9 cellular contexts compared by ENCODE assay signal in the genomic region with DNA sequence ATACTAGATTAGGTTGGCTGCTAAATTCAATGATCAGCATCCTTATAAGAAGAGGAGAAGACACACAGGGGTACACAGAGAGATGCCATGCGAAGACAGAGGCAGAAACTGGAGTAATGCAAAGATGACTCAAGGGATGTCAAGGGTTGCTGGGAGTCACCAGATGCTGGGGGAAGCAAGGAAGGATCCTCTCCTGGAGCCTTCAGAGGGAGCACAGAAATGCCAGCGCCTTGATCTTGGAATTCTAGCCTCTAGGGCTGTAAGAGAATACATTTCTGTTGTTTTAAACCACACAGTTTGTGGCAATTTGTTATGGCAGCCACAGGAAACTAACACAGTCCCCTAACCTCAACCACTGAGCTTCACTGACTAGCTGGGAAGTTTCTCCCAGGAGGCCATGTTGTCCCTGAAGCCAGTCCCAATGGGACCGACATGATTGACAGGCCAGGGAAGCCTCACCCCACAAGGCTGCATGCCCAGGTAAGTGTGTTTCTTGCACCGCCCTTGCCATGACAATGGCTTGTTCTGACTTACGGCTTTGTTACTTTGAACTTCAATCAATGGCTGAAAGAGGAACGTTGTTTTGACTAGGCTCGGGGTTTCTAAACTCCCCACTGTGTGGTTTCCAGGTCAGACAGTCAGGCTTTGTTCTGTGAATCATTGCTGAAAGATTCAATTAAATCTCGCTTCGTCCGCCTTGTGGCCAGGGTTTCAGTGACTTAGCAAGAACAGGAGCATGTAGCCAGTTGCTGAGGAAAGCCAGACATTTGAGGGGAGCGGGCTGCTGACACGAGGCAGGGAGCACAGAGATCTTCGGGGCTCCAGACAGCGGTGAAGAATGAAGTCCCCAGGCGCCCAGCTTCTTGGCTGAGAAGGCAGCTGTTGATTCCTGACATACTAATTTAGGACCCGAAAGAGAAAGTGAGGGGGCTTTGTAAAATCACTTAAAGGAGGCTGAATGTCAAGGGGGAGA.
A peak's percentile ranks its signal among the peaks of the same experiment; 100 is the strongest.
DNase-seq lines count a peak whose midpoint lies in the region; ATAC-seq lines count a peak whose summit lies in the region.
"Had no signal": no experiment of that assay in that cellular context is flagged by ENCODE, and none has a peak within 500 bp of the region (broad histone marks: within the 10 kb centered on the region; RNA-seq: fewer than 3 reads in every experiment).

No MANE protein-coding gene starts in this region.

- H3K4ac ChIP-seq in neuronal stem cell (ENCODE audit: low read length) = no peak overlapping the region

- H3K4me3 ChIP-seq in SJSA1 (no peak overlapping the region), adipocyte (ENCODE audit: low read length) (no peak overlapping the region), neuronal stem cell (ENCODE audit: low read length in 2 of 2) (no peak overlapping the region)
- H3K4me3 ChIP-seq: SK-N-MC had no signal

- ATAC-seq in GM18498 (IDR thresholded peaks at IDR 0.05; ENCODE audit: unreplicated experiment) = peak; percentile 65
- ATAC-seq in HG02642 (IDR thresholded peaks at IDR 0.05; ENCODE audit: poor library complexity, unreplicated experiment) = peak; percentile 64

- H3K4me1 ChIP-seq in SJSA1 (replicated peaks) (peaks cover 71% of the 10 kb centered on the region), adipocyte (ENCODE audit: control insufficient read depth, insufficient read depth, low read length) (peaks cover 44% of the 10 kb centered on the region), neuronal stem cell (ENCODE audit: control insufficient read depth in 2 of 2, insufficient read depth in 1 of 2, low read depth in 1 of 2, low read length in 2 of 2) (peaks cover 0 to 2% of the 10 kb centered on the region in 2 donors)

- H3K27me3 ChIP-seq in SJSA1 (replicated peaks) = no peaks in the 10 kb centered on the region
- no peaks in the 10 kb centered on the region for H3K27me3 ChIP-seq in adipocyte (replicated peaks; ENCODE audit: control insufficient read depth, insufficient read depth, low read length)
- H3K27me3 ChIP-seq in neuronal stem cell (ENCODE audit: control insufficient read depth in 3 of 3, insufficient read depth in 3 of 3, low read depth in 1 of 3, low read length in 3 of 3) = peaks cover 0 to 25% (median 0%) of the 10 kb centered on the region in 3 experiments

- no peak overlapping the region for H2AK5ac ChIP-seq in neuronal stem cell (ENCODE audit: low read depth, low read length)

- H2BK15ac ChIP-seq in neuronal stem cell (ENCODE audit: low read length) = no peak overlapping the region

- H2AFZ ChIP-seq in neuronal stem cell (ENCODE audit: low read length) = no peak overlapping the region

- no peak overlapping the region for H2BK5ac ChIP-seq in neuronal stem cell (ENCODE audit: low read length)

- no peak overlapping the region for H3K14ac ChIP-seq in neuronal stem cell (ENCODE audit: low read length)

- no peaks in the 10 kb centered on the region for H3K79me1 ChIP-seq in neuronal stem cell (ENCODE audit: low read depth, low read length)

- H4K91ac ChIP-seq in neuronal stem cell (ENCODE audit: low read depth, low read length, poor library complexity) = no peak overlapping the region

- DNase-seq in SJSA1 (ENCODE audit: low read depth in 1 of 2, low spot score in 2 of 2) = peak; percentile 64 to 75
- DNase-seq in adipocyte (ENCODE audit: low read depth) = peak; percentile 55
- DNase-seq in neuronal stem cell (ENCODE audit: low spot score) = peak; percentile 27
- DNase-seq in NCI-H2081 treated with DMSO at 0.1 percent for 48 hours (lab: John Stamatoyannopoulos, UW) = no peak
- no peak for DNase-seq in DMS153 treated with DMSO at 0.1 percent for 48 hours (lab: John Stamatoyannopoulos, UW; ENCODE audit: unreplicated experiment)
- no peak for DNase-seq in NCI-H526 treated with DMSO at 0.1 percent for 48 hours (lab: John Stamatoyannopoulos, UW)

- no peak overlapping the region for H3K4me2 ChIP-seq in neuronal stem cell (ENCODE audit: insufficient read depth, low read length, poor library complexity, severe bottlenecking)

- H3K27ac ChIP-seq in SJSA1 (peak overlapping the region; percentile 57), neuronal stem cell (replicated peaks; ENCODE audit: low read length) (no peak overlapping the region)
- H3K27ac ChIP-seq: SK-N-MC had no signal

- H3K23ac ChIP-seq in neuronal stem cell (ENCODE audit: low read depth, low read length, poor library complexity) = no peak overlapping the region

- H3K9ac ChIP-seq in adipocyte (ENCODE audit: low read length) (peak overlapping the region; percentile 58), neuronal stem cell (ENCODE audit: low read depth, low read length, poor library complexity) (no peak overlapping the region)

- 0 out of 2 replicates have a peak, but pooled peaks cover 3% of the 10 kb centered on the region for H3K36me3 ChIP-seq in SJSA1
- H3K36me3 ChIP-seq in adipocyte (ENCODE audit: control insufficient read depth, insufficient read depth, low read length, severe bottlenecking) = no peaks in the 10 kb centered on the region
- H3K36me3 ChIP-seq in neuronal stem cell (replicated peaks in 1 of 2; ENCODE audit: control insufficient read depth in 2 of 2, insufficient read depth in 2 of 2, low read length in 2 of 2) = no peaks in the 10 kb centered on the region

- H4K8ac ChIP-seq in neuronal stem cell (ENCODE audit: low read depth, low read length) = no peak overlapping the region

- H2BK12ac ChIP-seq in neuronal stem cell (ENCODE audit: low read length) = no peak overlapping the region

- no CpG with 5 or more reads among the region's 16 CpGs for WGBS in neuronal stem cell (ENCODE audit: extremely low coverage in 2 of 2, insufficient read length in 2 of 2, insufficient replicate concordance in 1 of 2), 2 donors

- no peaks in the 10 kb centered on the region for H3K9me3 ChIP-seq in SJSA1 (replicated peaks)
- no peaks in the 10 kb centered on the region for H3K9me3 ChIP-seq in adipocyte (ENCODE audit: control insufficient read depth, low read length)
- H3K9me3 ChIP-seq in neuronal stem cell (replicated peaks in 1 of 2; ENCODE audit: control insufficient read depth in 2 of 2, insufficient read depth in 1 of 2, low read depth in 1 of 2, low read length in 2 of 2) = no peaks in the 10 kb centered on the region

- no peak overlapping the region for H3K18ac ChIP-seq in neuronal stem cell (ENCODE audit: low read length)

- H2BK120ac ChIP-seq in neuronal stem cell (ENCODE audit: low read depth, low read length) = no peak overlapping the region

Comparison
In these comparisons a context has a peak if more than half of its experiments do, and no peak if none do; other contexts are left out.
1. DNase-seq: peak in SJSA1 (2 of 2), adipocyte (single experiment) and neuronal stem cell (single experiment); none in NCI-H2081 treated with DMSO at 0.1 percent for 48 hours (single experiment), DMS153 treated with DMSO at 0.1 percent for 48 hours (single experiment) and NCI-H526 treated with DMSO at 0.1 percent for 48 hours (single experiment).